In the genomic region with DNA sequence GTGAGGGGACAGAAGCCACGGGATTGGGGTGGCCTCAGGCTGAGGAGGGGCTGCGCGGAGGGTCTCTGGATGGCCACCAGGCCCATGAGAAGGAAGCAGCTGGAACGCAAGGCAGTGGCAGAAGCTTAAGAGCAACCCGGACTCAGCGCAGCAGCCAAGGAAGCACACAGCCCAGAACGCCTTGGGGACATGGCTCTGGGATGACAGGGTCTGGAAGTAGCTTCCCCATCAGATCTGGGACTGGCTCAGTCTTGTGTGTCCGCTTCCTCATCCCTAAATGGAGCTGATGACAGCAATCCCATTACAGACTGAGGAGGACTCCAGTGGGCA, we compare ENCODE assay signal across 17 cellular contexts. TPM values are rescaled to one million over a fixed set of nuclear protein-coding genes. Genes with fewer than 3 reads are reported as not detected.
DNase-seq lines count a peak whose midpoint lies in the region; ATAC-seq and TF ChIP-seq lines count a peak whose summit lies in the region.
"Had no signal": no experiment of that assay in that cellular context is flagged by ENCODE, and none has a peak within 500 bp of the region (broad histone marks: within the 10 kb centered on the region; RNA-seq: fewer than 3 reads in every experiment).

No MANE protein-coding gene starts in this region.

- H3K36me3 ChIP-seq in SK-N-SH (replicated peaks in 1 of 2; ENCODE audit: control insufficient read depth in 1 of 2, insufficient read depth in 2 of 2, low read length in 1 of 2) (peaks cover 0 to 3% of the 10 kb centered on the region in 2 experiments), mesodermal cell (ENCODE audit: control insufficient read depth, insufficient read depth, low read length) (peaks cover 45% of the 10 kb centered on the region), thyroid gland (peaks cover 2 to 4% of the 10 kb centered on the region in 2 donors), adrenal gland (replicated peaks in 1 of 2) (no peaks in the 10 kb centered on the region), OCI-LY7 (ENCODE audit: insufficient read depth, low read length) (no peaks in the 10 kb centered on the region)

- no peaks in the 10 kb centered on the region for H3K9me2 ChIP-seq in SK-N-SH
- H3K9me2 ChIP-seq in OCI-LY7 (ENCODE audit: insufficient read depth, low read length): no peaks in the 10 kb centered on the region

- no peak; the same call in 2 of the 3 replicates for ATAC-seq in SK-N-SH treated with all-trans-retinoic acid at 6 μM for 48 hours
- ATAC-seq: activated CD4-positive, alpha-beta T cell treated with anti-CD3 and anti-CD28 coated beads for 36 hours had no signal

- POLR2A ChIA-PET in SK-N-SH (lab: Yijun Ruan, JAX): interaction anchor here (0.5 to 1.6 kb wide), 3 partner anchors 14 to 28 kb away, joined by 3 to 7 read pairs (median 3); no protein-coding TSS in a partner anchor
- POLR2A ChIA-PET in OCI-LY7 (lab: Charles Lee): no interaction called here

- no peaks in the 10 kb centered on the region for H3K27me3 ChIP-seq in SK-N-SH (ENCODE audit: insufficient read depth)
- H3K27me3 ChIP-seq in thyroid gland: no peaks in the 10 kb centered on the region
- H3K27me3 ChIP-seq in adrenal gland: no peaks in the 10 kb centered on the region
- H3K27me3 ChIP-seq: Peyer's patch had no signal

- H4K20me1 ChIP-seq in SK-N-SH (ENCODE audit: insufficient read depth): 0 out of 2 replicates have a peak, but pooled peaks cover 3% of the 10 kb centered on the region
- no peaks in the 10 kb centered on the region for H4K20me1 ChIP-seq in OCI-LY7 (ENCODE audit: insufficient read depth, low read length)

- H3K9ac ChIP-seq in SK-N-SH: no peak overlapping the region
- H3K9ac ChIP-seq: parathyroid adenoma had no signal

- no peak for TF ChIP-seq RAD21 in SK-N-SH (IDR thresholded peaks at IDR 0.05; ENCODE audit: low read length)

- no peaks in the 10 kb centered on the region for H3F3A ChIP-seq in SK-N-SH (replicated peaks; ENCODE audit: insufficient read depth)

- CTCF ChIA-PET in SK-N-SH (lab: Yijun Ruan, JAX): interaction anchor here (0.7 to 1.7 kb wide), 8 partner anchors 11 to 76 kb away, joined by 3 to 11 read pairs (median 4); no protein-coding TSS in a partner anchor
- CTCF ChIA-PET in OCI-LY7 (lab: Charles Lee; ENCODE audit: unreplicated experiment): interaction anchor here (0.6 kb wide), 1 partner anchor 19 kb away, joined by 3 read pairs; no protein-coding TSS in a partner anchor

- H3K79me2 ChIP-seq in SK-N-SH (ENCODE audit: insufficient read depth) (no peaks in the 10 kb centered on the region), OCI-LY7 (ENCODE audit: insufficient read depth, low read depth, low read length) (no peaks in the 10 kb centered on the region)
- H3K79me2 ChIP-seq: parathyroid adenoma had no signal

- H3K9me3 ChIP-seq in SK-N-SH: no peaks in the 10 kb centered on the region
- H3K9me3 ChIP-seq in mesodermal cell (ENCODE audit: control insufficient read depth, low read length): no peaks in the 10 kb centered on the region
- H3K9me3 ChIP-seq in thyroid gland: no peaks in the 10 kb centered on the region
- H3K9me3 ChIP-seq in adrenal gland (replicated peaks in 1 of 3): no peaks in the 10 kb centered on the region
- no peaks in the 10 kb centered on the region for H3K9me3 ChIP-seq in OCI-LY7 (ENCODE audit: low read length)
- H3K9me3 ChIP-seq: Peyer's patch had no signal

- no peak overlapping the region for H3K4me2 ChIP-seq in SK-N-SH
- no peak overlapping the region for H3K4me2 ChIP-seq in OCI-LY7 (ENCODE audit: low read length)

- 80% methylated on average over 7 of the region's 8 CpGs for WGBS in SK-N-SH (ENCODE audit: low lambda C conversion rate)
- WGBS in mesodermal cell (ENCODE audit: insufficient coverage in 2 of 2), 2 experiments: 93 to 100% methylated on average over 7 to 8 of the region's 8 CpGs
- WGBS in thyroid gland, 2 donors: 85 to 96% methylated on average over 7 to 8 of the region's 8 CpGs
- WGBS in adrenal gland, 4 donors: 88 to 95% (median 92%) methylated on average over 8 of the region's 8 CpGs

- DNase-seq in SK-N-SH (peak; percentile 81), coronary artery (ENCODE audit: low spot score) (no peak), thyroid gland (no peak), adrenal gland (no peak), NCI-H2171 treated with DMSO at 0.1 percent for 48 hours (lab: John Stamatoyannopoulos, UW) (no peak), OCI-LY7 (ENCODE audit: low spot score) (no peak)
- DNase-seq: activated CD4-positive, alpha-beta T cell treated with anti-CD3 and anti-CD28 coated beads for 36 hours; activated effector memory CD4-positive, alpha-beta T cell treated with anti-CD3 and anti-CD28 coated beads, Interleukin-2, amount 50 U/mL, for 16 hours; cortex of kidney; DMS153; NCI-H1417; Peyer's patch had no signal

- TF ChIP-seq EP300 in SK-N-SH (IDR thresholded peaks at IDR 0.05; ENCODE audit: borderline replicate concordance in 1 of 2, low read depth in 1 of 2, low read length in 1 of 2): no peak

- peaks cover 5 to 43% of the 10 kb centered on the region in 2 experiments; a peak in 2 of 4 replicates for H3K4me1 ChIP-seq in SK-N-SH (ENCODE audit: control insufficient read depth in 1 of 2, insufficient read depth in 2 of 2, low read depth in 1 of 2, low read length in 1 of 2)
- peaks cover 13% of the 10 kb centered on the region for H3K4me1 ChIP-seq in mesodermal cell (ENCODE audit: control insufficient read depth, insufficient read depth, low read length, poor library complexity, severe bottlenecking)
- peaks cover 6 to 20% of the 10 kb centered on the region in 2 donors for H3K4me1 ChIP-seq in thyroid gland
- peaks cover 0 to 10% of the 10 kb centered on the region in 2 donors for H3K4me1 ChIP-seq in adrenal gland (replicated peaks in 1 of 2)
- no peaks in the 10 kb centered on the region for H3K4me1 ChIP-seq in OCI-LY7 (ENCODE audit: insufficient read depth, low read length, poor library complexity, severe bottlenecking)
- H3K4me1 ChIP-seq: parathyroid adenoma had no signal

- H2AFZ ChIP-seq in SK-N-SH (ENCODE audit: low read depth): no peak overlapping the region
- H2AFZ ChIP-seq in OCI-LY7 (ENCODE audit: low read length): no peak overlapping the region
- H2AFZ ChIP-seq: parathyroid adenoma had no signal

- H3K4me3 ChIP-seq in SK-N-SH (ENCODE audit: low read depth in 2 of 2, low read length in 1 of 2) (no peak overlapping the region), coronary artery (no peak overlapping the region), mesodermal cell (ENCODE audit: extremely low read depth, insufficient read depth, low read length, poor library complexity, severe bottlenecking) (no peak overlapping the region), thyroid gland (replicated peaks in 1 of 3) (no peak overlapping the region), adrenal gland (no peak overlapping the region), OCI-LY7 (ENCODE audit: low read depth, low read length, poor library complexity, severe bottlenecking) (no peak overlapping the region)
- H3K4me3 ChIP-seq: Peyer's patch had no signal

- BruUV-seq in OCI-LY7 (replicated peaks; lab: Mats Ljungman, UMichigan): no TSS peak

- no peak for TF ChIP-seq CTCF in SK-N-SH (IDR thresholded peaks at IDR 0.05)
- no peak for TF ChIP-seq CTCF in coronary artery (IDR thresholded peaks at IDR 0.05)
- no peak for TF ChIP-seq CTCF in thyroid gland (IDR thresholded peaks at IDR 0.05)
- TF ChIP-seq CTCF in adrenal gland (IDR thresholded peaks at IDR 0.05): no peak
- TF ChIP-seq CTCF in OCI-LY7 (conservative IDR thresholded peaks at IDR 0.05; ENCODE audit: low read length): no peak

- TF ChIP-seq POLR2A in thyroid gland (IDR thresholded peaks at IDR 0.05) (no peak), adrenal gland (IDR thresholded peaks at IDR 0.05) (no peak)

- intact Hi-C loops in thyroid gland (cut with DNase I): no loop called here
- intact Hi-C loops in adrenal gland (cut with DNase I): no loop called here
- intact Hi-C loops in OCI-LY7 (cut with micrococcal nuclease; ENCODE audit: unreplicated experiment): no loop called here

- H3K27ac ChIP-seq in SK-N-SH (ENCODE audit: low read depth in 2 of 2, low read length in 1 of 2): peak overlapping the region in 1 of 2 experiments; percentile 86; a peak in 2 of 4 replicates
- H3K27ac ChIP-seq in coronary artery: peak overlapping the region; percentile 1 to 27
- H3K27ac ChIP-seq in mesodermal cell (ENCODE audit: low read depth, low read length, severe bottlenecking): peak overlapping the region; percentile 52
- peak overlapping the region in 2 of 3 donors; percentile 17 to 49 for H3K27ac ChIP-seq in thyroid gland
- H3K27ac ChIP-seq in adrenal gland: peak overlapping the region in 2 of 5 donors; percentile 63 to 75
- no peak overlapping the region for H3K27ac ChIP-seq in OCI-LY7 (ENCODE audit: low read depth, low read length, poor library complexity, severe bottlenecking)
- H3K27ac ChIP-seq: 22Rv1, C4-2B, parathyroid adenoma, Peyer's patch had no signal

TF ChIP-seq in SK-N-SH, 30 proteins besides CTCF, POLR2A, EP300 and RAD21 (continues in another document):
- TF ChIP-seq FOSL2 (IDR thresholded peaks at IDR 0.05; ENCODE audit: borderline replicate concordance, low read depth) (no peak), GATA2 (CRISPR knock-in tag; IDR thresholded peaks at IDR 0.05) (peak; percentile 44), YY1 (IDR thresholded peaks at IDR 0.05; ENCODE audit: low read depth) (no peak), POLR2AphosphoS5 (IDR thresholded peaks at IDR 0.05; ENCODE audit: low read depth, low read length) (no peak), MEF2A (IDR thresholded peaks at IDR 0.05; ENCODE audit: borderline replicate concordance, low read depth) (no peak), FOXM1 (IDR thresholded peaks at IDR 0.05; ENCODE audit: low read depth) (no peak), RFX5 (IDR thresholded peaks at IDR 0.05; ENCODE audit: low read length) (no peak)

TF ChIP-seq in SK-N-SH treated with all-trans-retinoic acid at 6 μM for 48 hours, 23 proteins besides CTCF, POLR2A, EP300 and RAD21 (continues in another document):
- TF ChIP-seq CSRNP3 (CRISPR knock-in tag; IDR thresholded peaks at IDR 0.05): no peak

RNA-seq across cellular contexts. Expression of gene KLHL25, which starts 30.5 kb away (rescaled TPM):
- polyA plus RNA-seq in SK-N-SH (2012; rRNA removed) (4.5 TPM in 2 replicates), adrenal gland (1 to 10 TPM; 1.4 to 3.9 (median 3.9) TPM)
- 1.4 and 2.6 TPM in 2 replicates for polyA plus RNA-seq in SK-N-SH (2012; cell fraction: cytosol; rRNA removed)
- polyA plus RNA-seq in SK-N-SH (2012; cell fraction: nucleus; rRNA removed): 7.3 and 8.6 TPM in 2 replicates
- 8.1 TPM for polyA plus RNA-seq in mesodermal cell (2013, experiment 1 of 2)
- polyA plus RNA-seq in mesodermal cell (2013, experiment 2 of 2): 6.4 TPM
- total RNA-seq in thyroid gland (1 to 10 TPM; 4.2 to 8.8 (median 4.8) TPM), adrenal gland (1 to 10 TPM; 3.7 to 6.2 (median 4.5) TPM), OCI-LY7 (2022) (5.1 and 5.5 TPM in 2 replicates)
- total RNA-seq in OCI-LY7 (2014; rRNA removed; shearing (Covaris generic)): 4.5 and 7.7 TPM in 2 replicates
